8 cellular contexts compared by ENCODE assay signal in genomic region chr3:183698318-183698731, GRCh38. TPM values are rescaled to one million over a fixed set of nuclear protein-coding genes. Genes with fewer than 3 reads are reported as not detected.
DNase-seq lines count a peak whose midpoint lies in the region; ATAC-seq and TF ChIP-seq lines count a peak whose summit lies in the region.

No MANE protein-coding gene starts in this region.

- H3K9me3 ChIP-seq in colonic mucosa, result no peaks in the 10 kb centered on the region

- H3K4me1 Mint-ChIP-seq in Calu3 (ENCODE audit: low read depth, unreplicated experiment), result peaks cover 24% of the 10 kb centered on the region

- H3K9ac ChIP-seq in colonic mucosa (ENCODE audit: low read depth in 2 of 2, low read length in 2 of 2), result peak overlapping the region; percentile 92 to 98

- peak overlapping the region; percentile 97 for H3K4me3 ChIP-seq in colonic mucosa

- H3K4me3 Mint-ChIP-seq in Calu3 (ENCODE audit: low read depth, unreplicated experiment), result peak overlapping the region; percentile 68

- intact Hi-C loops in Calu3 (cut with micrococcal nuclease; ENCODE audit: unreplicated experiment), result loop anchor here (2.0 kb wide), 2 partner anchors 62 to 230 kb away; no protein-coding TSS in a partner anchor
- intact Hi-C loops in colonic mucosa (cut with DNase I), result loop anchor here (10.0 kb wide), 1 partner anchor 54 kb away; no protein-coding TSS in a partner anchor

- ATAC-seq in GM19438 (IDR thresholded peaks at IDR 0.05; ENCODE audit: low read depth, unreplicated experiment) (peak; percentile 26), HG03521 (IDR thresholded peaks at IDR 0.05; ENCODE audit: unreplicated experiment) (peak; percentile 11), left lobe of liver (peak; percentile 54)

- no peaks in the 10 kb centered on the region for H3K4me1 ChIP-seq in colonic mucosa

- H3K36me3 Mint-ChIP-seq in Calu3 (ENCODE audit: insufficient read depth, unreplicated experiment), result peaks cover 28% of the 10 kb centered on the region

- no peaks in the 10 kb centered on the region for H3K27me3 Mint-ChIP-seq in Calu3 (ENCODE audit: unreplicated experiment)

- H3K36me3 ChIP-seq in colonic mucosa, result no peaks in the 10 kb centered on the region

- BruUV-seq in Calu3 (replicated peaks; lab: Mats Ljungman, UMichigan), result no TSS peak

- TF ChIP-seq CTCF in Calu3 (IDR thresholded peaks at IDR 0.05; ENCODE audit: unreplicated experiment), result no peak
- TF ChIP-seq CTCF in colonic mucosa (IDR thresholded peaks at IDR 0.05), result no peak

- H3K27ac Mint-ChIP-seq in Calu3 (ENCODE audit: unreplicated experiment), result peak overlapping the region; percentile 6

- CTCF ChIA-PET in Calu3 (lab: Charles Lee), result interaction anchor here (0.7 to 1.4 kb wide), 3 partner anchors 60 to 230 kb away, joined by 3 to 4 read pairs (median 4); no protein-coding TSS in a partner anchor

- no peaks in the 10 kb centered on the region for H3K27me3 ChIP-seq in colonic mucosa

- H3K27ac ChIP-seq in colonic mucosa, result peak overlapping the region; percentile 76

- DNase-seq in Calu3 (peak; percentile 45), T-helper 1 cell (peak; percentile 7 to 43 (median 10)), colonic mucosa (peak; percentile 35), left lobe of liver (ENCODE audit: low spot score) (peak; percentile 50), NCI-H187 (lab: John Stamatoyannopoulos, UW) (no peak)
- DNase-seq in stimulated activated CD4-positive, alpha-beta T cell treated with anti-CD3 and anti-CD28 coated beads, Interleukin-4, amount 100 ng/mL, for 4 hours, result peak; percentile 14 to 24

- no peaks in the 10 kb centered on the region for H3K9me3 Mint-ChIP-seq in Calu3 (ENCODE audit: low read depth, unreplicated experiment)

RNA-seq across cellular contexts. Expression of gene YEATS2, which starts 0.7 kb away (rescaled TPM):
- 54.6 and 57.4 TPM in 2 replicates for total RNA-seq in Calu3 (2022)
- total RNA-seq in colonic mucosa, result 10 to 100 TPM; 17.3 to 25.2 TPM
- total RNA-seq in left lobe of liver, result 4.9 TPM

Comparison
In these comparisons a context has a peak if more than half of its experiments do, and no peak if none do; other contexts are left out.
1. DNase-seq: peak in Calu3 (single experiment), T-helper 1 cell (5 of 5), colonic mucosa (single experiment), left lobe of liver (single experiment) and stimulated activated CD4-positive, alpha-beta T cell treated with anti-CD3 and anti-CD28 coated beads, Interleukin-4, amount 100 ng/mL, for 4 hours (2 of 2); none in NCI-H187 (0 of 2).
2. Peak in every context shown above with its lines, with median percentiles within 50 percentile points of each other: ATAC-seq.